12 cellular contexts compared by ENCODE assay signal in the genomic region with DNA sequence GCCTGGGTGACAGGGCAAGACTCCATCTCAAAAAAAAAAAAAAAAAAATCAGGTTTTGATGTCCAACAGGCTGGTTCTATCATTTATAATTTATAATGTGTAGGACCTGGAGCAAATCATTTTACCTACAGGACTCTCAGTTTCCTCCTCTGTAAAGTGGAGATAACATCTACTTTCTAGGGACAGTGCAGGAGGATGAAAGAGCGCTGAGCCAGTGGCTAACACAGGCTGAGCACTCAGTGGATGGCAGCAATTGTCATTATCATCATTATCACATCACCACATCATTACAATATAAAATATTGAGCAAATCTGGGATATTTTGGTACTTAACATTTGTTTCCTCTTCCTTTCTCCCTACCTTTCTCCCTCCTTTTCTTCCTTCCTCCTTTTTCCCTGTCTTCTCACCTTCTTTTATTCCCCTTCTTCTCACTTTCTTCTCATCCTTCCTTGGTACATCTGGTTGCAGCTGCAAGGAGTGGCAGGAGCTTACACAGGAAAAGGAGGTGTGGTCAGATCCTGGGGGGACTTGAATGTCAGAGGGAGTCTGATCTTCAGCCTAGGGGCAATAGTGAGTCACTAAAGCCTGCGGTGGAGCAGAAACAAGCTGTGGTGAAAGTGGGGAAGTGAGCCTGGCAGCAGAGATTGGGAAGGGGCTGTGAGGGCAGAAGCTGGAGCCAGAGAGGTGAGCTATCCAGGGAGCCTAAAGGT. TPM values are rescaled to one million over a fixed set of nuclear protein-coding genes. Genes with fewer than 3 reads are reported as not detected.
DNase-seq lines count a peak whose midpoint lies in the region; ATAC-seq lines count a peak whose summit lies in the region.
"Had no signal": no experiment of that assay in that cellular context is flagged by ENCODE, and none has a peak within 500 bp of the region (broad histone marks: within the 10 kb centered on the region; RNA-seq: fewer than 3 reads in every experiment).

No MANE protein-coding gene starts in this region.

- ATAC-seq in activated CD4-positive, alpha-beta T cell treated with anti-CD3 and anti-CD28 coated beads for 36 hours, result peak; percentile 30
- peak; percentile 35 for ATAC-seq in activated T-helper 17 cell treated with anti-CD3 and anti-CD28 coated beads, Interleukin-2, amount 50 U/mL, for 72 hours (replicated peaks)

- no peaks in the 10 kb centered on the region for H3K36me3 Mint-ChIP-seq in activated CD4-positive, alpha-beta T cell treated with anti-CD3 and anti-CD28 coated beads for 36 hours (ENCODE audit: low read depth)
- H3K36me3 Mint-ChIP-seq in activated T-helper 17 cell treated with anti-CD3 and anti-CD28 coated beads, Interleukin-2, amount 50 U/mL, for 72 hours (ENCODE audit: low read depth), result no peaks in the 10 kb centered on the region
- no peaks in the 10 kb centered on the region for H3K36me3 Mint-ChIP-seq in activated T-helper 2 cell treated with anti-CD3 and anti-CD28 coated beads, Interferon-gamma antibody, Interleukin-2, Interleukin-4, amounts not matched to agents 10 μg/mL and 5 μg/mL and 100 μg/mL, durations not matched to agents 14 hours and 24 hours and 36 hours (ENCODE audit: low read depth)

- H3K27me3 Mint-ChIP-seq in activated CD4-positive, alpha-beta T cell treated with anti-CD3 and anti-CD28 coated beads for 36 hours, result peaks cover 31% of the 10 kb centered on the region
- peaks cover 39% of the 10 kb centered on the region for H3K27me3 Mint-ChIP-seq in activated T-helper 17 cell treated with anti-CD3 and anti-CD28 coated beads, Interleukin-2, amount 50 U/mL, for 72 hours
- peaks cover 12% of the 10 kb centered on the region for H3K27me3 Mint-ChIP-seq in activated T-helper 2 cell treated with anti-CD3 and anti-CD28 coated beads, Interferon-gamma antibody, Interleukin-2, Interleukin-4, amounts not matched to agents 10 μg/mL and 5 μg/mL and 100 μg/mL, durations not matched to agents 14 hours and 24 hours and 36 hours (ENCODE audit: low read depth)

- peaks cover 4% of the 10 kb centered on the region for H3K4me1 Mint-ChIP-seq in activated CD4-positive, alpha-beta T cell treated with anti-CD3 and anti-CD28 coated beads for 36 hours
- peaks cover 5% of the 10 kb centered on the region for H3K4me1 Mint-ChIP-seq in activated T-helper 17 cell treated with anti-CD3 and anti-CD28 coated beads, Interleukin-2, amount 50 U/mL, for 72 hours
- peaks cover 4% of the 10 kb centered on the region for H3K4me1 Mint-ChIP-seq in activated T-helper 2 cell treated with anti-CD3 and anti-CD28 coated beads, Interferon-gamma antibody, Interleukin-2, Interleukin-4, amounts not matched to agents 10 μg/mL and 5 μg/mL and 100 μg/mL, durations not matched to agents 14 hours and 24 hours and 36 hours (ENCODE audit: low read depth)

- intact Hi-C loops in activated CD4-positive, alpha-beta T cell treated with anti-CD3 and anti-CD28 coated beads for 36 hours (cut with DNase I, micrococcal nuclease), result no loop called here
- intact Hi-C loops in activated T-helper 2 cell treated with anti-CD3 and anti-CD28 coated beads, Interferon-gamma antibody, Interleukin-2, Interleukin-4, amounts not matched to agents 10 μg/mL and 5 μg/mL and 100 μg/mL, durations not matched to agents 14 hours and 24 hours and 36 hours (cut with micrococcal nuclease), result no loop called here

- CTCF ChIA-PET in activated CD4-positive, alpha-beta T cell treated with anti-CD3 and anti-CD28 coated beads for 36 hours (lab: Charles Lee), result no interaction called here

- H3K4me3 Mint-ChIP-seq in activated CD4-positive, alpha-beta T cell treated with anti-CD3 and anti-CD28 coated beads for 36 hours, result no peak overlapping the region
- no peak overlapping the region for H3K4me3 Mint-ChIP-seq in activated T-helper 17 cell treated with anti-CD3 and anti-CD28 coated beads, Interleukin-2, amount 50 U/mL, for 72 hours
- H3K4me3 Mint-ChIP-seq in activated T-helper 2 cell treated with anti-CD3 and anti-CD28 coated beads, Interferon-gamma antibody, Interleukin-2, Interleukin-4, amounts not matched to agents 10 μg/mL and 5 μg/mL and 100 μg/mL, durations not matched to agents 14 hours and 24 hours and 36 hours (ENCODE audit: low read depth), result no peak overlapping the region

- peak; percentile 20 for DNase-seq in activated CD4-positive, alpha-beta T cell treated with anti-CD3 and anti-CD28 coated beads for 36 hours
- no peak for DNase-seq in activated CD4-positive, alpha-beta T cell treated with anti-CD3 and anti-CD28 coated beads, Interleukin-2, amount 50 U/mL, for 4 hours
- DNase-seq in NOMO-1 treated with DMSO at 0.1 percent for 48 hours (lab: John Stamatoyannopoulos, UW; ENCODE audit: unreplicated experiment) (peak; percentile 50), renal cortical epithelial cell (ENCODE audit: low read depth) (peak; percentile 22), GF-D8 (lab: John Stamatoyannopoulos, UW) (no peak), NCI-H1694 (lab: John Stamatoyannopoulos, UW) (no peak)
- no peak for DNase-seq in activated T-helper 2 cell treated with anti-CD3 and anti-CD28 coated beads, Interferon-gamma antibody, Interleukin-2, Interleukin-4, amounts not matched to agents 10 μg/mL and 5 μg/mL and 100 μg/mL, durations not matched to agents 14 hours and 24 hours and 36 hours (ENCODE audit: low spot score)
- DNase-seq: brain microvascular endothelial cell, NCI-H2171, pancreas, SW 1271 had no signal

- POLR2A ChIA-PET in activated CD4-positive, alpha-beta T cell treated with anti-CD3 and anti-CD28 coated beads for 36 hours (lab: Charles Lee), result no interaction called here

- H3K27ac Mint-ChIP-seq in activated CD4-positive, alpha-beta T cell treated with anti-CD3 and anti-CD28 coated beads for 36 hours, result no peak overlapping the region
- H3K27ac Mint-ChIP-seq in activated T-helper 17 cell treated with anti-CD3 and anti-CD28 coated beads, Interleukin-2, amount 50 U/mL, for 72 hours, result no peak overlapping the region
- H3K27ac Mint-ChIP-seq in activated T-helper 2 cell treated with anti-CD3 and anti-CD28 coated beads, Interferon-gamma antibody, Interleukin-2, Interleukin-4, amounts not matched to agents 10 μg/mL and 5 μg/mL and 100 μg/mL, durations not matched to agents 14 hours and 24 hours and 36 hours, result no peak overlapping the region

- H3K9me3 Mint-ChIP-seq in activated CD4-positive, alpha-beta T cell treated with anti-CD3 and anti-CD28 coated beads for 36 hours (ENCODE audit: low read depth), result peaks cover 7% of the 10 kb centered on the region
- H3K9me3 Mint-ChIP-seq in activated T-helper 17 cell treated with anti-CD3 and anti-CD28 coated beads, Interleukin-2, amount 50 U/mL, for 72 hours, result peaks cover 5% of the 10 kb centered on the region
- peaks cover 7% of the 10 kb centered on the region for H3K9me3 Mint-ChIP-seq in activated T-helper 2 cell treated with anti-CD3 and anti-CD28 coated beads, Interferon-gamma antibody, Interleukin-2, Interleukin-4, amounts not matched to agents 10 μg/mL and 5 μg/mL and 100 μg/mL, durations not matched to agents 14 hours and 24 hours and 36 hours

RNA-seq across cellular contexts. Expression of gene CTNNBL1, which starts 24.6 kb away (rescaled TPM):
- 10 to 100 TPM; 72.6 to 93.4 TPM for total RNA-seq in activated CD4-positive, alpha-beta T cell treated with anti-CD3 and anti-CD28 coated beads for 36 hours
- total RNA-seq in activated T-helper 17 cell treated with anti-CD3 and anti-CD28 coated beads, Interleukin-2, amount 50 U/mL, for 72 hours, result 10 to 100 TPM; 59.0 to 91.3 TPM
- 28.8 and 29.4 TPM in 2 replicates for total RNA-seq in renal cortical epithelial cell
- 100 and 108 TPM in 2 replicates for total RNA-seq in activated T-helper 2 cell treated with anti-CD3 and anti-CD28 coated beads, Interferon-gamma antibody, Interleukin-2, Interleukin-4, amounts not matched to agents 10 μg/mL and 5 μg/mL and 100 μg/mL, durations not matched to agents 14 hours and 24 hours and 36 hours

Comparison
In these comparisons a context has a peak if more than half of its experiments do, and no peak if none do; other contexts are left out.
1. DNase-seq: peak in activated CD4-positive, alpha-beta T cell treated with anti-CD3 and anti-CD28 coated beads for 36 hours (single experiment), NOMO-1 treated with DMSO at 0.1 percent for 48 hours (single experiment) and renal cortical epithelial cell (single experiment); none in activated CD4-positive, alpha-beta T cell treated with anti-CD3 and anti-CD28 coated beads, Interleukin-2, amount 50 U/mL, for 4 hours (0 of 2), GF-D8 (single experiment), NCI-H1694 (single experiment) and activated T-helper 2 cell treated with anti-CD3 and anti-CD28 coated beads, Interferon-gamma antibody, Interleukin-2, Interleukin-4, amounts not matched to agents 10 μg/mL and 5 μg/mL and 100 μg/mL, durations not matched to agents 14 hours and 24 hours and 36 hours (single experiment).